ENCODE assay signal across 23 cellular contexts in the genomic region with DNA sequence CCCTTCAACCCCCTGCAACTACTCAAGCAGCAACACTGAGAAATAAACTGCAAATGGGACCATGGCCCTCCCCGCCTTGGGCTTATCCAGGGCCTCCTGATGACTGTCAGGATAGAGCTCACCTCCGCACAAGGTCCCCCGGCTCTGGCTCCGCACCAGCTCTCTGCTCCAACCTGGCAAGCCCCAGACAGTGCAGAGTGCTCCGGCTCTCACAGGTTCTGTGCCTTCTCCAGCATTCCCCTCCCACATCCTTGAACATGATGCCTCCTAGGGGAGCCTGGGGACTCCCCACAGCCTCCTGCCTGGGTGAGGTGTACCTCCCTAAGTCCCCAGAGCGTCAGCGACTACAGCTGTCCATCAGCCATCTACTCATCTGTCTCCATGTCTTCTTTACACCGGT. TPM values are rescaled to one million over a fixed set of nuclear protein-coding genes. Genes with fewer than 3 reads are reported as not detected.
"Had no signal": no experiment of that assay in that cellular context is flagged by ENCODE, and none has a peak within 500 bp of the region (broad histone marks: within the 10 kb centered on the region; RNA-seq: fewer than 3 reads in every experiment).

No MANE protein-coding gene starts in this region.

- H3K4me1 ChIP-seq: left lung, right atrium auricular region, tibial nerve, uterus had no signal

- H3K9me3 Mint-ChIP-seq: natural killer cell; stimulated activated naive CD8-positive, alpha-beta T cell treated with anti-CD3 and anti-CD28 coated beads, Interleukin-15, Interleukin-2, amounts not matched to agents 100 ng/mL and 50 ng/mL, for 24 hours had no signal

- ATAC-seq: left cardiac atrium, left lung, natural killer cell, sciatic nerve had no signal

- H3K27me3 ChIP-seq: left lung, ovary, right atrium auricular region, tibial nerve, uterus had no signal

- H3K27ac Mint-ChIP-seq: natural killer cell; progenitor cell of endocrine pancreas; stimulated activated naive CD8-positive, alpha-beta T cell treated with anti-CD3 and anti-CD28 coated beads, Interleukin-15, Interleukin-2, amounts not matched to agents 100 ng/mL and 50 ng/mL, for 24 hours; type B pancreatic cell had no signal

- FAIRE-seq: keratinocyte had no signal

- H3K4me1 Mint-ChIP-seq: natural killer cell had no signal

- H3K36me3 ChIP-seq: left lung, ovary, right atrium auricular region, tibial nerve, uterus had no signal

- H3K27ac ChIP-seq: left lung, ovary, right atrium auricular region, skin epidermis, tibial nerve, uterus had no signal

- H3K27me3 Mint-ChIP-seq: stimulated activated naive CD8-positive, alpha-beta T cell treated with anti-CD3 and anti-CD28 coated beads, Interleukin-15, Interleukin-2, amounts not matched to agents 100 ng/mL and 50 ng/mL, for 24 hours had no signal

- H3K36me3 Mint-ChIP-seq: natural killer cell, type B pancreatic cell had no signal

- H3K4me3 Mint-ChIP-seq: natural killer cell; nephron progenitor cell; stimulated activated naive CD8-positive, alpha-beta T cell treated with anti-CD3 and anti-CD28 coated beads, Interleukin-15, Interleukin-2, amounts not matched to agents 100 ng/mL and 50 ng/mL, for 24 hours; type B pancreatic cell had no signal

- H3K4me3 ChIP-seq: left lung, lung, ovary, right atrium auricular region, skin epidermis, tibial nerve, uterus had no signal

- H3K9me3 ChIP-seq: left lung, ovary, right atrium auricular region, tibial nerve, uterus had no signal

- DNase-seq: hippocampal formation; kidney glomerular epithelial cell; left cardiac atrium; left lung; natural killer cell; nephron progenitor cell; ovary; stimulated activated CD4-positive, alpha-beta T cell treated with anti-CD3 and anti-CD28 coated beads, Interleukin-12 subunit alpha, Interleukin-12 subunit beta, amount 100 ng/mL, for 4 hours; stimulated activated CD4-positive, alpha-beta T cell treated with anti-CD3 and anti-CD28 coated beads, Interleukin-15, amount 100 ng/mL, for 24 hours; stimulated activated CD4-positive, alpha-beta T cell treated with anti-CD3 and anti-CD28 coated beads, Interleukin-2, amount 100 ng/mL, for 24 hours; stimulated activated CD4-positive, alpha-beta T cell treated with anti-CD3 and anti-CD28 coated beads, Interleukin-4, amount 100 ng/mL, for 1 hour; stimulated activated naive CD4-positive, alpha-beta T cell; substantia nigra; uterus had no signal

RNA-seq across cellular contexts. Expression of a gene that starts 26.7 kb away (rescaled TPM):
- total RNA-seq: natural killer cell had no signal
